In the genomic region with DNA sequence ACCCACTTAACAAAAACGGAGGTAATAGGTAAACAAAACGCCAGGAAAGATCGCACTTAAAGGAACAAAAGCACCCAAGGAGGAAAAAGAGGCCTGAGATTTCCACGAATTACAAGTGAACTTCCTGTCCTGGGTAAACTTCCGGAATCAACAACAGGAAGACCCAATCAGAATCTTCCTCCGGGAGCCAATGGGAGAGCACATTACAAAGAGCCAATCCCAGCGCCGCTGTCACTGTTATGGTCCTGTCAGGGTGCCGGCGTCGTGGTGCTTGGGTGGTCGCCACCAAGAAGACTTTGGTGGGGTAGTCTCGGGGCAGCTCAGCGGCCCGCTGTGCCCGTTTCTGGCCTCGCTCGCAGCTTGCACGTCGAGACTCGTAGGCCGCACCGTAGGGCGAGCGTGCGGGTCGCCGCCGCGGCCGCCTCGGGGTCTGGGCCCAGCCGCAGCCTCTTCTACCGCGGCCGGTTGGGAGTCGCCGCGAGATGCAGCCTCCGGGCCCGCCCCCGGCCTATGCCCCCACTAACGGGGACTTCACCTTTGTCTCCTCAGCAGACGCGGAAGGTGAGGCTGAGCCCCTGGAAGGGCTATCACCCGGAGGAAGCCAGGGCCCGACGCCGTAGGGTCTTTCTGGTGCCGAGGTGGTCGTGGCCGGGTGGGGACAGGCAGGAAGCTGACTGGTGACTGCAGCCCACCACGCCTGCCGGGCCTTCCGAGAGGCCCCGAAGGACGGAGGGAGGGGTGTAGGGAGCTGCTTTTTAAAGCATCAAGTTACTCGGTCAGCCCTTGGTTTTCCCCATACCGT, we compare ENCODE assay signal across 8 cellular contexts. TPM values are rescaled to one million over a fixed set of nuclear protein-coding genes. Genes with fewer than 3 reads are reported as not detected.
A peak's percentile ranks its signal among the peaks of the same experiment; 100 is the strongest.
DNase-seq lines count a peak whose midpoint lies in the region; ATAC-seq and TF ChIP-seq lines count a peak whose summit lies in the region.

A gene (plus strand): TSS at position 231 of the 802 bp plus-strand sequence. CDS start 252 bp downstream, at position 483.

- DNase-seq in NCI-H774 (lab: John Stamatoyannopoulos, UW) (peak; percentile 79), dorsolateral prefrontal cortex (peak; percentile 74 to 93 (median 86))
- DNase-seq in activated CD4-positive, alpha-beta T cell treated with anti-CD3 and anti-CD28 coated beads, Interleukin-2, amount 50 U/mL, for 4 hours: peak; percentile 82 to 85
- DNase-seq in stimulated activated CD4-positive, alpha-beta T cell treated with anti-CD3 and anti-CD28 coated beads, Interleukin-4, amount 100 ng/mL, for 24 hours: peak; percentile 90

- H3K36me3 ChIP-seq in liver (ENCODE audit: control insufficient read depth in 4 of 4, insufficient read depth in 3 of 4, low read depth in 1 of 4, low read length in 3 of 4): peaks cover 0 to 7% (median 1%) of the 10 kb centered on the region in 4 donors

- H3K4me3 ChIP-seq in dorsolateral prefrontal cortex (peak within 1 kb of the TSS; percentile 68 to 100 (median 96)), liver (ENCODE audit: low read depth in 1 of 3, low read length in 3 of 3) (peak within 1 kb of the TSS; percentile 79 to 99 (median 80))

- H3K27me3 ChIP-seq in dorsolateral prefrontal cortex: peaks cover 0 to 8% (median 0%) of the 10 kb centered on the region in 45 donors
- H3K27me3 ChIP-seq in liver (ENCODE audit: control insufficient read depth in 4 of 4, insufficient read depth in 4 of 4, low read length in 3 of 4): no peaks in the 10 kb centered on the region

- H3K9ac ChIP-seq in liver (ENCODE audit: low read depth in 1 of 2, low read length in 2 of 2): peak within 1 kb of the TSS; percentile 80 to 95

- intact Hi-C loops in dorsolateral prefrontal cortex (cut with DNase I): loop anchor here (1.0 to 10.0 kb wide), 5 partner anchors 77 to 213 kb away; a partner anchor contains a TSS

- TF ChIP-seq RAD21 in liver (IDR thresholded peaks at IDR 0.05): peak; percentile 6 to 20

- under 1% methylated on average over 59 of the region's 59 CpGs for WGBS in liver

- ATAC-seq in GM19395 (IDR thresholded peaks at IDR 0.05; ENCODE audit: unreplicated experiment): peak; percentile 99
- peak; percentile 97 for ATAC-seq in HG03565 (IDR thresholded peaks at IDR 0.05; ENCODE audit: unreplicated experiment)

- H3K27ac ChIP-seq in C4-2B: peak within 1 kb of the TSS; percentile 70
- H3K27ac ChIP-seq in dorsolateral prefrontal cortex: peak within 1 kb of the TSS; percentile 63 to 94 (median 84)
- H3K27ac ChIP-seq in liver (ENCODE audit: low read depth in 1 of 2, low read length in 2 of 2): peak within 1 kb of the TSS; percentile 73 to 83

- H3K9me3 ChIP-seq in liver (ENCODE audit: control insufficient read depth in 4 of 4, low read length in 3 of 4): no peaks in the 10 kb centered on the region

- TF ChIP-seq CTCF in C4-2B (conservative IDR thresholded peaks at IDR 0.05) (no peak), dorsolateral prefrontal cortex (IDR thresholded peaks at IDR 0.05 in 54 of 56, conservative IDR thresholded peaks at IDR 0.05 in 2 of 56; ENCODE audit: low read depth in 1 of 56, partially characterized antibody in 56 of 56) (peak in 6 of 56 donors; percentile 4 to 17 (median 7)), liver (IDR thresholded peaks at IDR 0.05; ENCODE audit: low read depth, low read length, missing input control) (no peak)

- H3K4me1 ChIP-seq in liver (ENCODE audit: control insufficient read depth in 4 of 4, insufficient read depth in 4 of 4, low read length in 3 of 4): peaks cover 0 to 5% (median 2%) of the 10 kb centered on the region in 4 donors

TF ChIP-seq in liver, 16 proteins besides CTCF, POLR2A, EP300 and RAD21:
- TF ChIP-seq SP1 (IDR thresholded peaks at IDR 0.05) (peak; percentile 87), HNF4A (conservative IDR thresholded peaks at IDR 0.05) (no peak), FOXA2 (IDR thresholded peaks at IDR 0.05) (peak; percentile 89), RXRA (IDR thresholded peaks at IDR 0.05) (peak in 1 of 2 donors; percentile 9), HNF4G (IDR thresholded peaks at IDR 0.05) (no peak), NR2F2 (IDR thresholded peaks at IDR 0.05) (no peak), EGR1 (IDR thresholded peaks at IDR 0.05; ENCODE audit: low read depth in 2 of 2) (no peak), TAF1 (conservative IDR thresholded peaks at IDR 0.05) (no peak), YY1 (IDR thresholded peaks at IDR 0.05) (peak; percentile 34), GABPA (IDR thresholded peaks at IDR 0.05 in 1 of 2, conservative IDR thresholded peaks at IDR 0.05 in 1 of 2) (peak; percentile 94 to 96), JUND (IDR thresholded peaks at IDR 0.05) (peak in 1 of 2 donors; percentile 31), FOXA1 (IDR thresholded peaks at IDR 0.05) (peak; percentile 88)
- TF ChIP-seq, protein P1, sequence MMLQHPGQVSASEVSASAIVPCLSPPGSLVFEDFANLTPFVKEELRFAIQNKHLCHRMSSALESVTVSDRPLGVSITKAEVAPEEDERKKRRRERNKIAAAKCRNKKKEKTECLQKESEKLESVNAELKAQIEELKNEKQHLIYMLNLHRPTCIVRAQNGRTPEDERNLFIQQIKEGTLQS (IDR thresholded peaks at IDR 0.05): no peak
- TF ChIP-seq, protein P2, sequence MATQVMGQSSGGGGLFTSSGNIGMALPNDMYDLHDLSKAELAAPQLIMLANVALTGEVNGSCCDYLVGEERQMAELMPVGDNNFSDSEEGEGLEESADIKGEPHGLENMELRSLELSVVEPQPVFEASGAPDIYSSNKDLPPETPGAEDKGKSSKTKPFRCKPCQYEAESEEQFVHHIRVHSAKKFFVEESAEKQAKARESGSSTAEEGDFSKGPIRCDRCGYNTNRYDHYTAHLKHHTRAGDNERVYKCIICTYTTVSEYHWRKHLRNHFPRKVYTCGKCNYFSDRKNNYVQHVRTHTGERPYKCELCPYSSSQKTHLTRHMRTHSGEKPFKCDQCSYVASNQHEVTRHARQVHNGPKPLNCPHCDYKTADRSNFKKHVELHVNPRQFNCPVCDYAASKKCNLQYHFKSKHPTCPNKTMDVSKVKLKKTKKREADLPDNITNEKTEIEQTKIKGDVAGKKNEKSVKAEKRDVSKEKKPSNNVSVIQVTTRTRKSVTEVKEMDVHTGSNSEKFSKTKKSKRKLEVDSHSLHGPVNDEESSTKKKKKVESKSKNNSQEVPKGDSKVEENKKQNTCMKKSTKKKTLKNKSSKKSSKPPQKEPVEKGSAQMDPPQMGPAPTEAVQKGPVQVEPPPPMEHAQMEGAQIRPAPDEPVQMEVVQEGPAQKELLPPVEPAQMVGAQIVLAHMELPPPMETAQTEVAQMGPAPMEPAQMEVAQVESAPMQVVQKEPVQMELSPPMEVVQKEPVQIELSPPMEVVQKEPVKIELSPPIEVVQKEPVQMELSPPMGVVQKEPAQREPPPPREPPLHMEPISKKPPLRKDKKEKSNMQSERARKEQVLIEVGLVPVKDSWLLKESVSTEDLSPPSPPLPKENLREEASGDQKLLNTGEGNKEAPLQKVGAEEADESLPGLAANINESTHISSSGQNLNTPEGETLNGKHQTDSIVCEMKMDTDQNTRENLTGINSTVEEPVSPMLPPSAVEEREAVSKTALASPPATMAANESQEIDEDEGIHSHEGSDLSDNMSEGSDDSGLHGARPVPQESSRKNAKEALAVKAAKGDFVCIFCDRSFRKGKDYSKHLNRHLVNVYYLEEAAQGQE (IDR thresholded peaks at IDR 0.05): no peak
- TF ChIP-seq, protein P3, sequence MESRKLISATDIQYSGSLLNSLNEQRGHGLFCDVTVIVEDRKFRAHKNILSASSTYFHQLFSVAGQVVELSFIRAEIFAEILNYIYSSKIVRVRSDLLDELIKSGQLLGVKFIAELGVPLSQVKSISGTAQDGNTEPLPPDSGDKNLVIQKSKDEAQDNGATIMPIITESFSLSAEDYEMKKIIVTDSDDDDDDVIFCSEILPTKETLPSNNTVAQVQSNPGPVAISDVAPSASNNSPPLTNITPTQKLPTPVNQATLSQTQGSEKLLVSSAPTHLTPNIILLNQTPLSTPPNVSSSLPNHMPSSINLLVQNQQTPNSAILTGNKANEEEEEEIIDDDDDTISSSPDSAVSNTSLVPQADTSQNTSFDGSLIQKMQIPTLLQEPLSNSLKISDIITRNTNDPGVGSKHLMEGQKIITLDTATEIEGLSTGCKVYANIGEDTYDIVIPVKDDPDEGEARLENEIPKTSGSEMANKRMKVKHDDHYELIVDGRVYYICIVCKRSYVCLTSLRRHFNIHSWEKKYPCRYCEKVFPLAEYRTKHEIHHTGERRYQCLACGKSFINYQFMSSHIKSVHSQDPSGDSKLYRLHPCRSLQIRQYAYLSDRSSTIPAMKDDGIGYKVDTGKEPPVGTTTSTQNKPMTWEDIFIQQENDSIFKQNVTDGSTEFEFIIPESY (IDR thresholded peaks at IDR 0.05): no peak
- TF ChIP-seq, protein P4, sequence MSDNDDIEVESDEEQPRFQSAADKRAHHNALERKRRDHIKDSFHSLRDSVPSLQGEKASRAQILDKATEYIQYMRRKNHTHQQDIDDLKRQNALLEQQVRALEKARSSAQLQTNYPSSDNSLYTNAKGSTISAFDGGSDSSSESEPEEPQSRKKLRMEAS (IDR thresholded peaks at IDR 0.05): no peak
TF ChIP-seq in liver: peak in this region for 7.

RNA-seq across cellular contexts. Expression of the gene that starts here (rescaled TPM):
- total RNA-seq in dorsolateral prefrontal cortex (10 to 100 TPM; 30.3 to 73.0 (median 46.0) TPM), liver (10 to 100 TPM; 12.0 to 16.8 TPM)
- 10 to 100 TPM; 11.6 to 38.4 TPM for polyA plus RNA-seq in liver

Comparison
In these comparisons a context has a peak if more than half of its experiments do, and no peak if none do; other contexts are left out.
1. Peak in every context shown above with its lines: DNase-seq, ATAC-seq, H3K4me3 ChIP-seq and H3K27ac ChIP-seq.